ENCODE assay signal across 1 cellular context in the genomic region with DNA sequence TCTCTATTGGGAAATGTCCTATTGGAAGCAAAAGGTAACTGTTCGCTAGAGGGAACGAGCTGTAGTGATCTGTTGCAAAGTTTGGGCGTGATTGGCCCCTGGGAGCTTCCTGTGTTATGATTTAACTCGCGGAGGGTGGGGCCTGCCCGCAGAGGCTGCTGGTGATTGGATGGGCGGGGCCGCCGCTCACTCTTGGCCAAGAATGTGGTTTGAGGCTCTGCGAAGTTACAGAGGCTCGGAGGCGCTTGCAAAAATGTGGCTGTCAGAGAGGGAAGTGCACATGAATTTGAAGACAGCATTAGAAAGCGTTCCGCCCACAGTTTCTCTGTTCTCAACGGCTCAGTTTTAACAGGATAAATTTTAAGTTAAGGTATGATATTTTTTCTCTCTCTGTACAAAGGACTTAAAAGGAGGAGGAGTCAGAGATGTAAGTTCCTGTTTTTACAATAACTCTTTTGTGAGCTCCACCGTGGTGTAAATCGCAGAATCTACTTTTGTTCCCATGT.
TF ChIP-seq lines count a peak whose summit lies in the region.

No MANE protein-coding gene starts in this region.

TF ChIP-seq in K562, 482 proteins besides CTCF, POLR2A, EP300 and RAD21 (continued from another document and continues in another):
- TF ChIP-seq, protein P1, sequence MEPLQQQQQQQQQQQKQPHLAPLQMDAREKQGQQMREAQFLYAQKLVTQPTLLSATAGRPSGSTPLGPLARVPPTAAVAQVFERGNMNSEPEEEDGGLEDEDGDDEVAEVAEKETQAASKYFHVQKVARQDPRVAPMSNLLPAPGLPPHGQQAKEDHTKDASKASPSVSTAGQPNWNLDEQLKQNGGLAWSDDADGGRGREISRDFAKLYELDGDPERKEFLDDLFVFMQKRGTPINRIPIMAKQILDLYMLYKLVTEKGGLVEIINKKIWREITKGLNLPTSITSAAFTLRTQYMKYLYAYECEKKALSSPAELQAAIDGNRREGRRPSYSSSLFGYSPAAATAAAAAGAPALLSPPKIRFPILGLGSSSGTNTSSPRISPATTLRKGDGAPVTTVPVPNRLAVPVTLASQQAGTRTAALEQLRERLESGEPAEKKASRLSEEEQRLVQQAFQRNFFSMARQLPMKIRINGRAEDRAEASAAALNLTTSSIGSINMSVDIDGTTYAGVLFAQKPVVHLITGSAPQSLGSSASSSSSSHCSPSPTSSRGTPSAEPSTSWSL (CRISPR knock-in tag; IDR thresholded peaks at IDR 0.05; ENCODE audit: borderline replicate concordance) = no peak
- TF ChIP-seq TCF3 (CRISPR knock-in tag; IDR thresholded peaks at IDR 0.05) (no peak), MGA (IDR thresholded peaks at IDR 0.05) (peak; percentile 63), DNMT1 (IDR thresholded peaks at IDR 0.05) (no peak), HDAC8 (tag; IDR thresholded peaks at IDR 0.05) (no peak), CC2D1A (IDR thresholded peaks at IDR 0.05) (peak; percentile 94), YY1 (IDR thresholded peaks at IDR 0.05; ENCODE audit: borderline replicate concordance in 1 of 3, control insufficient read depth in 1 of 3, extremely low read depth in 1 of 3, insufficient read depth in 3 of 3, insufficient read length in 1 of 3, insufficient replicate concordance in 2 of 3, low read depth in 1 of 3, low read length in 2 of 3) (peak in 2 of 3 experiments; percentile 32 to 75), CAMTA2 (CRISPR knock-in tag; conservative IDR thresholded peaks at IDR 0.05) (no peak), MYC (IDR thresholded peaks at IDR 0.05; ENCODE audit: low read depth, low read length) (peak; percentile 79; the same call in 1 of the 2 replicates), MYC (CRISPR knock-in tag; IDR thresholded peaks at IDR 0.05; ENCODE audit: borderline replicate concordance, low read depth) (no peak), ARID2 (IDR thresholded peaks at IDR 0.05) (no peak), RAD51 (IDR thresholded peaks at IDR 0.05; ENCODE audit: borderline replicate concordance, low read depth) (no peak), ARID3A (IDR thresholded peaks at IDR 0.05; ENCODE audit: borderline replicate concordance, low read depth, low read length) (0 out of 2 replicates have a peak, but pooled peaks have one; percentile 26), ZNF407 (IDR thresholded peaks at IDR 0.05; ENCODE audit: low read depth) (peak; percentile 74), ZC3H4 (CRISPR knock-in tag; IDR thresholded peaks at IDR 0.05; ENCODE audit: borderline replicate concordance) (no peak), FOXK2 (conservative IDR thresholded peaks at IDR 0.05 in 1 of 2, IDR thresholded peaks at IDR 0.05 in 1 of 2; ENCODE audit: low read depth in 2 of 2) (peak in 1 of 2 experiments; percentile 44; a peak in 1 of 4 replicates), ZFP36 (IDR thresholded peaks at IDR 0.05; ENCODE audit: low read depth, low read length, partially characterized antibody) (no peak)
- TF ChIP-seq, protein P2, sequence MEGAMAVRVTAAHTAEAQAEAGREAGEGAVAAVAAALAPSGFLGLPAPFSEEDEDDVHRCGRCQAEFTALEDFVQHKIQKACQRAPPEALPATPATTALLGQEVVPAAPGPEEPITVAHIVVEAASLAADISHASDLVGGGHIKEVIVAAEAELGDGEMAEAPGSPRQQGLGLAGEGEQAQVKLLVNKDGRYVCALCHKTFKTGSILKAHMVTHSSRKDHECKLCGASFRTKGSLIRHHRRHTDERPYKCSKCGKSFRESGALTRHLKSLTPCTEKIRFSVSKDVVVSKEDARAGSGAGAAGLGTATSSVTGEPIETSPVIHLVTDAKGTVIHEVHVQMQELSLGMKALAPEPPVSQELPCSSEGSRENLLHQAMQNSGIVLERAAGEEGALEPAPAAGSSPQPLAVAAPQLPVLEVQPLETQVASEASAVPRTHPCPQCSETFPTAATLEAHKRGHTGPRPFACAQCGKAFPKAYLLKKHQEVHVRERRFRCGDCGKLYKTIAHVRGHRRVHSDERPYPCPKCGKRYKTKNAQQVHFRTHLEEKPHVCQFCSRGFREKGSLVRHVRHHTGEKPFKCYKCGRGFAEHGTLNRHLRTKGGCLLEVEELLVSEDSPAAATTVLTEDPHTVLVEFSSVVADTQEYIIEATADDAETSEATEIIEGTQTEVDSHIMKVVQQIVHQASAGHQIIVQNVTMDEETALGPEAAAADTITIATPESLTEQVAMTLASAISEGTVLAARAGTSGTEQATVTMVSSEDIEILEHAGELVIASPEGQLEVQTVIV (CRISPR knock-in tag; IDR thresholded peaks at IDR 0.05; ENCODE audit: borderline replicate concordance) = no peak
- TF ChIP-seq, protein P3, sequence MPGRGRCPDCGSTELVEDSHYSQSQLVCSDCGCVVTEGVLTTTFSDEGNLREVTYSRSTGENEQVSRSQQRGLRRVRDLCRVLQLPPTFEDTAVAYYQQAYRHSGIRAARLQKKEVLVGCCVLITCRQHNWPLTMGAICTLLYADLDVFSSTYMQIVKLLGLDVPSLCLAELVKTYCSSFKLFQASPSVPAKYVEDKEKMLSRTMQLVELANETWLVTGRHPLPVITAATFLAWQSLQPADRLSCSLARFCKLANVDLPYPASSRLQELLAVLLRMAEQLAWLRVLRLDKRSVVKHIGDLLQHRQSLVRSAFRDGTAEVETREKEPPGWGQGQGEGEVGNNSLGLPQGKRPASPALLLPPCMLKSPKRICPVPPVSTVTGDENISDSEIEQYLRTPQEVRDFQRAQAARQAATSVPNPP (IDR thresholded peaks at IDR 0.05; ENCODE audit: borderline replicate concordance, insufficient read depth, insufficient read length) = no peak
